In the genomic region with DNA sequence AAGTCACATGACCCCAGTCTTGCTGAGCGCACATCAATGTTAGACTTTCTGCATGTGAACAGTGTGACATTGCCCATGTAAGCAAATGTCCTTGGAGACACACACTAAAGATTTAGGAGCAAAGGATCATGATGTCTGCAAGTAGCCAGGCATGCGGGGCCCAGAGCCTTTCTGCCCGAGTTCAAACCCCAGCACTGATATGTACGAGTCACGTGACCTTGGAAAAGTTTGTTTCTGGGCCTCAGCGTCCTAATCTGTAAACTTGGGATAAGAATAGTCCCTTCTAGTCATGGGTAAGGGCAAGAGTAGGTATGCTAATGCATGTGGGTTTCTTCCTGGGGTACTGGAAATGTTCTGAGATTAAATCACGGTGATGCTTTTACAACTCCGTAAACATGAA, we compare ENCODE assay signal across 4 cellular contexts.
TF ChIP-seq lines count a peak whose summit lies in the region.

No MANE protein-coding gene starts in this region.

TF ChIP-seq in SK-N-SH, 30 proteins besides CTCF, POLR2A, EP300 and RAD21:
- no peak for TF ChIP-seq NRF1 (IDR thresholded peaks at IDR 0.05; ENCODE audit: low read depth, low read length)
- TF ChIP-seq, protein P1, sequence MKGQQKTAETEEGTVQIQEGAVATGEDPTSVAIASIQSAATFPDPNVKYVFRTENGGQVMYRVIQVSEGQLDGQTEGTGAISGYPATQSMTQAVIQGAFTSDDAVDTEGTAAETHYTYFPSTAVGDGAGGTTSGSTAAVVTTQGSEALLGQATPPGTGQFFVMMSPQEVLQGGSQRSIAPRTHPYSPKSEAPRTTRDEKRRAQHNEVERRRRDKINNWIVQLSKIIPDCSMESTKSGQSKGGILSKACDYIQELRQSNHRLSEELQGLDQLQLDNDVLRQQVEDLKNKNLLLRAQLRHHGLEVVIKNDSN (IDR thresholded peaks at IDR 0.05; ENCODE audit: borderline replicate concordance, low read depth) = peak; percentile 25; the same call in 1 of the 2 replicates

TF ChIP-seq in SK-N-SH treated with all-trans-retinoic acid at 6 μM for 48 hours, 23 proteins besides CTCF, POLR2A, EP300 and RAD21:
- TF ChIP-seq GLIS3 (CRISPR knock-in tag; IDR thresholded peaks at IDR 0.05) = no peak
- TF ChIP-seq, protein P2, sequence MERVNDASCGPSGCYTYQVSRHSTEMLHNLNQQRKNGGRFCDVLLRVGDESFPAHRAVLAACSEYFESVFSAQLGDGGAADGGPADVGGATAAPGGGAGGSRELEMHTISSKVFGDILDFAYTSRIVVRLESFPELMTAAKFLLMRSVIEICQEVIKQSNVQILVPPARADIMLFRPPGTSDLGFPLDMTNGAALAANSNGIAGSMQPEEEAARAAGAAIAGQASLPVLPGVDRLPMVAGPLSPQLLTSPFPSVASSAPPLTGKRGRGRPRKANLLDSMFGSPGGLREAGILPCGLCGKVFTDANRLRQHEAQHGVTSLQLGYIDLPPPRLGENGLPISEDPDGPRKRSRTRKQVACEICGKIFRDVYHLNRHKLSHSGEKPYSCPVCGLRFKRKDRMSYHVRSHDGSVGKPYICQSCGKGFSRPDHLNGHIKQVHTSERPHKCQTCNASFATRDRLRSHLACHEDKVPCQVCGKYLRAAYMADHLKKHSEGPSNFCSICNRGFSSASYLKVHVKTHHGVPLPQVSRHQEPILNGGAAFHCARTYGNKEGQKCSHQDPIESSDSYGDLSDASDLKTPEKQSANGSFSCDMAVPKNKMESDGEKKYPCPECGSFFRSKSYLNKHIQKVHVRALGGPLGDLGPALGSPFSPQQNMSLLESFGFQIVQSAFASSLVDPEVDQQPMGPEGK (CRISPR knock-in tag; IDR thresholded peaks at IDR 0.05; ENCODE audit: borderline replicate concordance) = no peak
- no peak for TF ChIP-seq SNAI2 (CRISPR knock-in tag; IDR thresholded peaks at IDR 0.05)
- no peak for TF ChIP-seq TOX (CRISPR knock-in tag; IDR thresholded peaks at IDR 0.05; ENCODE audit: borderline replicate concordance)
- no peak for TF ChIP-seq OSR1 (CRISPR knock-in tag; IDR thresholded peaks at IDR 0.05)
- no peak for TF ChIP-seq BACH2 (CRISPR knock-in tag; IDR thresholded peaks at IDR 0.05; ENCODE audit: borderline replicate concordance)
TF ChIP-seq in SK-N-SH treated with all-trans-retinoic acid at 6 μM for 48 hours: peak in this region for 0.

TF ChIP-seq in IMR-90, 13 proteins besides CTCF, POLR2A, EP300 and RAD21:
- TF ChIP-seq NFE2L2 (IDR thresholded peaks at IDR 0.05; ENCODE audit: low read depth, low read length) = no peak
- no peak for TF ChIP-seq CHD1 (IDR thresholded peaks at IDR 0.05; ENCODE audit: low read depth, low read length)
- TF ChIP-seq, protein P3, sequence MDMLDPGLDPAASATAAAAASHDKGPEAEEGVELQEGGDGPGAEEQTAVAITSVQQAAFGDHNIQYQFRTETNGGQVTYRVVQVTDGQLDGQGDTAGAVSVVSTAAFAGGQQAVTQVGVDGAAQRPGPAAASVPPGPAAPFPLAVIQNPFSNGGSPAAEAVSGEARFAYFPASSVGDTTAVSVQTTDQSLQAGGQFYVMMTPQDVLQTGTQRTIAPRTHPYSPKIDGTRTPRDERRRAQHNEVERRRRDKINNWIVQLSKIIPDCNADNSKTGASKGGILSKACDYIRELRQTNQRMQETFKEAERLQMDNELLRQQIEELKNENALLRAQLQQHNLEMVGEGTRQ (IDR thresholded peaks at IDR 0.05; ENCODE audit: low read depth, low read length) = 0 out of 2 replicates have a peak, but pooled peaks have one; percentile 18

TF ChIP-seq in H1, 55 proteins besides CTCF, POLR2A, EP300 and RAD21:
- TF ChIP-seq KDM4A (IDR thresholded peaks at IDR 0.05; ENCODE audit: low read depth, low read length, severe bottlenecking) (no peak), GABPA (IDR thresholded peaks at IDR 0.05; ENCODE audit: borderline replicate concordance, insufficient read depth, low read length) (no peak), CBX5 (IDR thresholded peaks at IDR 0.05; ENCODE audit: low read depth, low read length) (no peak), SIX5 (IDR thresholded peaks at IDR 0.05; ENCODE audit: low read depth, low read length) (no peak), SAP30 (IDR thresholded peaks at IDR 0.05; ENCODE audit: insufficient read depth, insufficient replicate concordance, low read length) (no peak), TAF7 (optimal IDR thresholded peaks at IDR 0.05; ENCODE audit: borderline replicate concordance, low read depth, low read length) (no peak), ASH2L (IDR thresholded peaks at IDR 0.05; ENCODE audit: low read length) (no peak), HDAC2 (IDR thresholded peaks at IDR 0.05; ENCODE audit: borderline replicate concordance in 1 of 2, low read depth in 2 of 2, low read length in 2 of 2) (no peak), CHD1 (IDR thresholded peaks at IDR 0.05; ENCODE audit: low read depth, low read length) (no peak), HDAC6 (IDR thresholded peaks at IDR 0.05; ENCODE audit: low read depth, low read length) (no peak), SP1 (IDR thresholded peaks at IDR 0.05; ENCODE audit: low read depth, low read length) (no peak), EGR1 (IDR thresholded peaks at IDR 0.05; ENCODE audit: borderline replicate concordance, low read depth, low read length) (no peak), SUZ12 (IDR thresholded peaks at IDR 0.05; ENCODE audit: low read length) (no peak), BACH1 (IDR thresholded peaks at IDR 0.05; ENCODE audit: low read length) (no peak), PHF8 (conservative IDR thresholded peaks at IDR 0.05; ENCODE audit: low read depth, low read length) (no peak), RFX5 (IDR thresholded peaks at IDR 0.05; ENCODE audit: borderline replicate concordance, low read depth, low read length) (no peak), NANOG (IDR thresholded peaks at IDR 0.05; ENCODE audit: insufficient read depth, low read depth, low read length, poor library complexity, severe bottlenecking) (no peak)
- TF ChIP-seq, protein P4, sequence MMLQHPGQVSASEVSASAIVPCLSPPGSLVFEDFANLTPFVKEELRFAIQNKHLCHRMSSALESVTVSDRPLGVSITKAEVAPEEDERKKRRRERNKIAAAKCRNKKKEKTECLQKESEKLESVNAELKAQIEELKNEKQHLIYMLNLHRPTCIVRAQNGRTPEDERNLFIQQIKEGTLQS (IDR thresholded peaks at IDR 0.05; ENCODE audit: insufficient read depth, low read depth, low read length) = no peak
- TF ChIP-seq, protein P5, sequence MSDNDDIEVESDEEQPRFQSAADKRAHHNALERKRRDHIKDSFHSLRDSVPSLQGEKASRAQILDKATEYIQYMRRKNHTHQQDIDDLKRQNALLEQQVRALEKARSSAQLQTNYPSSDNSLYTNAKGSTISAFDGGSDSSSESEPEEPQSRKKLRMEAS (IDR thresholded peaks at IDR 0.05) = no peak
- TF ChIP-seq, protein P6, sequence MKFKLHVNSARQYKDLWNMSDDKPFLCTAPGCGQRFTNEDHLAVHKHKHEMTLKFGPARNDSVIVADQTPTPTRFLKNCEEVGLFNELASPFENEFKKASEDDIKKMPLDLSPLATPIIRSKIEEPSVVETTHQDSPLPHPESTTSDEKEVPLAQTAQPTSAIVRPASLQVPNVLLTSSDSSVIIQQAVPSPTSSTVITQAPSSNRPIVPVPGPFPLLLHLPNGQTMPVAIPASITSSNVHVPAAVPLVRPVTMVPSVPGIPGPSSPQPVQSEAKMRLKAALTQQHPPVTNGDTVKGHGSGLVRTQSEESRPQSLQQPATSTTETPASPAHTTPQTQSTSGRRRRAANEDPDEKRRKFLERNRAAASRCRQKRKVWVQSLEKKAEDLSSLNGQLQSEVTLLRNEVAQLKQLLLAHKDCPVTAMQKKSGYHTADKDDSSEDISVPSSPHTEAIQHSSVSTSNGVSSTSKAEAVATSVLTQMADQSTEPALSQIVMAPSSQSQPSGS (IDR thresholded peaks at IDR 0.05; ENCODE audit: low read length) = no peak
